Comparison of ENCODE assay signal across 12 cellular contexts in the genomic region with DNA sequence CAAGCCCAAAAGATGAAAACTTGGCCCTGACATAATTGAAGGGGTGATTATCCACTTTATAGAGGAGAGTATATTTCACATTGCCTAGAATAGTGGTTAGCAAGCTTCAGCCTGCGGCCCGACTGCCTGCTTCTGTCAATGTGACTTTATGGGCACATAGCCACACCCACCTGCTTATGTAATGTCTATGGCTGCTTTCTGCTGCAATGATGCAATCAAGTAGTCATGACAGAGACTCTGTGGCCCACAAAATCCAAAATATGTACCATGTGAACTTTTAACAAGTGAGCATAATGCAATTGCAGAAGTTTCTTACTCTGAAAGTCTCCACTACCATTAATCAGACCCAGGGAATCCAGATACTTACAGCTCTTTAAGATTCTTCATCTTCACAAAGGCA.
DNase-seq lines count a peak whose midpoint lies in the region; ATAC-seq and TF ChIP-seq lines count a peak whose summit lies in the region.
"Had no signal": no experiment of that assay in that cellular context is flagged by ENCODE, and none has a peak within 500 bp of the region (broad histone marks: within the 10 kb centered on the region; RNA-seq: fewer than 3 reads in every experiment).

No MANE protein-coding gene starts in this region.

- DNase-seq in A673 (ENCODE audit: low spot score), result peak; percentile 10
- peak; percentile 35 for DNase-seq in adipocyte (ENCODE audit: low read depth)
- DNase-seq in left lobe of liver (ENCODE audit: low spot score), result no peak
- no peak for DNase-seq in DMS79 (lab: John Stamatoyannopoulos, UW)
- DNase-seq in A172 (ENCODE audit: low spot score), result no peak
- DNase-seq in UCSD-AML1 (lab: John Stamatoyannopoulos, UW; ENCODE audit: unreplicated experiment), result no peak
- no peak for DNase-seq in EL
- DNase-seq: aorta, SK-N-SH had no signal

- peaks cover 3% of the 10 kb centered on the region for H3K36me3 ChIP-seq in A673 (ENCODE audit: insufficient read depth, low read length, poor library complexity, severe bottlenecking)
- H3K36me3 ChIP-seq in HEK293 (ENCODE audit: control insufficient read depth in 2 of 2, insufficient read depth in 1 of 2, low read length in 2 of 2), result peaks cover 0 to 70% of the 10 kb centered on the region in 2 experiments; a peak in 1 of 3 replicates
- peaks cover 3% of the 10 kb centered on the region for H3K36me3 ChIP-seq in adipocyte (ENCODE audit: control insufficient read depth, insufficient read depth, low read length, severe bottlenecking)

- ATAC-seq in left lobe of liver, result peak; percentile 32
- ATAC-seq: GM12878 had no signal

- H3K4me1 ChIP-seq in A673 (ENCODE audit: insufficient read depth, low read length, poor library complexity, severe bottlenecking) (peaks cover 6% of the 10 kb centered on the region), HEK293 (ENCODE audit: control insufficient read depth, insufficient read depth, low read length) (no peaks in the 10 kb centered on the region), adipocyte (ENCODE audit: control insufficient read depth, insufficient read depth, low read length) (peaks cover 24% of the 10 kb centered on the region)

- BruUV-seq in A673 (replicated peaks; lab: Mats Ljungman, UMichigan), result no TSS peak

- no peaks in the 10 kb centered on the region for H3K9me3 ChIP-seq in A673 (ENCODE audit: low read depth, low read length, poor library complexity, severe bottlenecking)
- no peaks in the 10 kb centered on the region for H3K9me3 ChIP-seq in HEK293 (ENCODE audit: control insufficient read depth, insufficient read depth, low read depth, low read length)
- no peaks in the 10 kb centered on the region for H3K9me3 ChIP-seq in adipocyte (ENCODE audit: control insufficient read depth, low read length)
- H3K9me3 ChIP-seq: SK-N-SH, spleen had no signal

- POLR2A ChIA-PET in A673 (lab: Charles Lee; ENCODE audit: low non-redundant PET), result no interaction called here
- POLR2A ChIA-PET in HEK293 (lab: Yijun Ruan, JAX), result no interaction called here

- TF ChIP-seq CTCF in A673 (conservative IDR thresholded peaks at IDR 0.05; ENCODE audit: low read depth, low read length) (no peak), HEK293 (tag by site-specific recombination; IDR thresholded peaks at IDR 0.05) (no peak)

- no peak overlapping the region for H3K9ac ChIP-seq in adipocyte (ENCODE audit: low read length)
- H3K9ac ChIP-seq: SK-N-SH had no signal

- CTCF ChIA-PET in A673 (lab: Charles Lee), result no interaction called here
- CTCF ChIA-PET in HEK293 (lab: Yijun Ruan, JAX), result interaction anchor here (1.1 kb wide), 2 partner anchors 9 to 11 kb away, joined by 4 to 6 read pairs; no protein-coding TSS in a partner anchor

- H3K27ac ChIP-seq in A673 (ENCODE audit: low read depth, low read length, poor library complexity, severe bottlenecking), result peak overlapping the region; percentile 59
- no peak overlapping the region for H3K27ac ChIP-seq in HEK293 (ENCODE audit: extremely low read depth, low read depth, low read length)
- H3K27ac ChIP-seq: spleen had no signal

- H3K4me3 ChIP-seq in A673 (ENCODE audit: low read depth, low read length, poor library complexity, severe bottlenecking) (no peak overlapping the region), HEK293 (ENCODE audit: low read depth, low read length) (no peak overlapping the region), adipocyte (ENCODE audit: low read length) (no peak overlapping the region)
- H3K4me3 ChIP-seq: GM12878, spleen had no signal

- H3K27me3 ChIP-seq in A673 (replicated peaks; ENCODE audit: insufficient read depth, low read depth, low read length, poor library complexity) (no peaks in the 10 kb centered on the region), adipocyte (replicated peaks; ENCODE audit: control insufficient read depth, insufficient read depth, low read length) (no peaks in the 10 kb centered on the region)
- H3K27me3 ChIP-seq: spleen had no signal

- intact Hi-C loops in A673 (cut with micrococcal nuclease; ENCODE audit: unreplicated experiment), result no loop called here

TF ChIP-seq in HEK293, 187 proteins besides CTCF, POLR2A, EP300 and RAD21 (continues in another document):
- TF ChIP-seq, protein P1, sequence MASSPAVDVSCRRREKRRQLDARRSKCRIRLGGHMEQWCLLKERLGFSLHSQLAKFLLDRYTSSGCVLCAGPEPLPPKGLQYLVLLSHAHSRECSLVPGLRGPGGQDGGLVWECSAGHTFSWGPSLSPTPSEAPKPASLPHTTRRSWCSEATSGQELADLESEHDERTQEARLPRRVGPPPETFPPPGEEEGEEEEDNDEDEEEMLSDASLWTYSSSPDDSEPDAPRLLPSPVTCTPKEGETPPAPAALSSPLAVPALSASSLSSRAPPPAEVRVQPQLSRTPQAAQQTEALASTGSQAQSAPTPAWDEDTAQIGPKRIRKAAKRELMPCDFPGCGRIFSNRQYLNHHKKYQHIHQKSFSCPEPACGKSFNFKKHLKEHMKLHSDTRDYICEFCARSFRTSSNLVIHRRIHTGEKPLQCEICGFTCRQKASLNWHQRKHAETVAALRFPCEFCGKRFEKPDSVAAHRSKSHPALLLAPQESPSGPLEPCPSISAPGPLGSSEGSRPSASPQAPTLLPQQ (tag by site-specific recombination; IDR thresholded peaks at IDR 0.05), result no peak
- TF ChIP-seq, protein P2, sequence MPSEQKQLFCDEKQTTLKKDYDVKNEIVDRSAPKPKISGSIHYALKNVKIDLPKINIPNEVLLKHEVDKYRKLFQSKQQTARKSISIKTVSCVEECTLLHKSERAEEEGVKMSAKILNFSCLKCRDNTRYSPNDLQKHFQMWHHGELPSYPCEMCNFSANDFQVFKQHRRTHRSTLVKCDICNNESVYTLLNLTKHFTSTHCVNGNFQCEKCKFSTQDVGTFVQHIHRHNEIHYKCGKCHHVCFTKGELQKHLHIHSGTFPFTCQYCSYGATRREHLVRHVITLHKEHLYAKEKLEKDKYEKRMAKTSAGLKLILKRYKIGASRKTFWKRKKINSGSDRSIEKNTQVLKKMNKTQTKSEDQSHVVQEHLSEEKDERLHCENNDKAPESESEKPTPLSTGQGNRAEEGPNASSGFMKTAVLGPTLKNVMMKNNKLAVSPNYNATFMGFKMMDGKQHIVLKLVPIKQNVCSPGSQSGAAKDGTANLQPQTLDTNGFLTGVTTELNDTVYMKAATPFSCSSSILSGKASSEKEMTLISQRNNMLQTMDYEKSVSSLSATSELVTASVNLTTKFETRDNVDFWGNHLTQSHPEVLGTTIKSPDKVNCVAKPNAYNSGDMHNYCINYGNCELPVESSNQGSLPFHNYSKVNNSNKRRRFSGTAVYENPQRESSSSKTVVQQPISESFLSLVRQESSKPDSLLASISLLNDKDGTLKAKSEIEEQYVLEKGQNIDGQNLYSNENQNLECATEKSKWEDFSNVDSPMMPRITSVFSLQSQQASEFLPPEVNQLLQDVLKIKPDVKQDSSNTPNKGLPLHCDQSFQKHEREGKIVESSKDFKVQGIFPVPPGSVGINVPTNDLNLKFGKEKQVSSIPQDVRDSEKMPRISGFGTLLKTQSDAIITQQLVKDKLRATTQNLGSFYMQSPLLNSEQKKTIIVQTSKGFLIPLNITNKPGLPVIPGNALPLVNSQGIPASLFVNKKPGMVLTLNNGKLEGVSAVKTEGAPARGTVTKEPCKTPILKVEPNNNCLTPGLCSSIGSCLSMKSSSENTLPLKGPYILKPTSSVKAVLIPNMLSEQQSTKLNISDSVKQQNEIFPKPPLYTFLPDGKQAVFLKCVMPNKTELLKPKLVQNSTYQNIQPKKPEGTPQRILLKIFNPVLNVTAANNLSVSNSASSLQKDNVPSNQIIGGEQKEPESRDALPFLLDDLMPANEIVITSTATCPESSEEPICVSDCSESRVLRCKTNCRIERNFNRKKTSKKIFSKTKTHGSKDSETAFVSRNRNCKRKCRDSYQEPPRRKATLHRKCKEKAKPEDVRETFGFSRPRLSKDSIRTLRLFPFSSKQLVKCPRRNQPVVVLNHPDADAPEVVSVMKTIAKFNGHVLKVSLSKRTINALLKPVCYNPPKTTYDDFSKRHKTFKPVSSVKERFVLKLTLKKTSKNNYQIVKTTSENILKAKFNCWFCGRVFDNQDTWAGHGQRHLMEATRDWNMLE (tag by site-specific recombination; conservative IDR thresholded peaks at IDR 0.05; ENCODE audit: low read depth), result peak; percentile 49; the same call in 1 of the 2 replicates
- TF ChIP-seq ZNF510 (tag by site-specific recombination; IDR thresholded peaks at IDR 0.05; ENCODE audit: insufficient replicate concordance), result no peak
- TF ChIP-seq ZNF776 (tag by site-specific recombination; IDR thresholded peaks at IDR 0.05; ENCODE audit: borderline replicate concordance), result no peak
- TF ChIP-seq, protein P3, sequence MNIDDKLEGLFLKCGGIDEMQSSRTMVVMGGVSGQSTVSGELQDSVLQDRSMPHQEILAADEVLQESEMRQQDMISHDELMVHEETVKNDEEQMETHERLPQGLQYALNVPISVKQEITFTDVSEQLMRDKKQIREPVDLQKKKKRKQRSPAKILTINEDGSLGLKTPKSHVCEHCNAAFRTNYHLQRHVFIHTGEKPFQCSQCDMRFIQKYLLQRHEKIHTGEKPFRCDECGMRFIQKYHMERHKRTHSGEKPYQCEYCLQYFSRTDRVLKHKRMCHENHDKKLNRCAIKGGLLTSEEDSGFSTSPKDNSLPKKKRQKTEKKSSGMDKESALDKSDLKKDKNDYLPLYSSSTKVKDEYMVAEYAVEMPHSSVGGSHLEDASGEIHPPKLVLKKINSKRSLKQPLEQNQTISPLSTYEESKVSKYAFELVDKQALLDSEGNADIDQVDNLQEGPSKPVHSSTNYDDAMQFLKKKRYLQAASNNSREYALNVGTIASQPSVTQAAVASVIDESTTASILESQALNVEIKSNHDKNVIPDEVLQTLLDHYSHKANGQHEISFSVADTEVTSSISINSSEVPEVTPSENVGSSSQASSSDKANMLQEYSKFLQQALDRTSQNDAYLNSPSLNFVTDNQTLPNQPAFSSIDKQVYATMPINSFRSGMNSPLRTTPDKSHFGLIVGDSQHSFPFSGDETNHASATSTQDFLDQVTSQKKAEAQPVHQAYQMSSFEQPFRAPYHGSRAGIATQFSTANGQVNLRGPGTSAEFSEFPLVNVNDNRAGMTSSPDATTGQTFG (tag by site-specific recombination; IDR thresholded peaks at IDR 0.05; ENCODE audit: borderline replicate concordance), result no peak
- TF ChIP-seq ZNF133 (tag by site-specific recombination; IDR thresholded peaks at IDR 0.05), result no peak
- TF ChIP-seq, protein P4, sequence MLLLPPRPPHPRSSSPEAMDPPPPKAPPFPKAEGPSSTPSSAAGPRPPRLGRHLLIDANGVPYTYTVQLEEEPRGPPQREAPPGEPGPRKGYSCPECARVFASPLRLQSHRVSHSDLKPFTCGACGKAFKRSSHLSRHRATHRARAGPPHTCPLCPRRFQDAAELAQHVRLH (tag by site-specific recombination; IDR thresholded peaks at IDR 0.05), result no peak
- 0 out of 2 replicates have a peak, but pooled peaks have one; percentile 49 for TF ChIP-seq KLF10 (tag by site-specific recombination; IDR thresholded peaks at IDR 0.05)
- peak; percentile 72 for TF ChIP-seq ZNF629 (tag by site-specific recombination; IDR thresholded peaks at IDR 0.05)

Comparison
In these comparisons a context has a peak if more than half of its experiments do, and no peak if none do; other contexts are left out.
1. DNase-seq: peak in A673 (single experiment) and adipocyte (single experiment); none in left lobe of liver (single experiment), DMS79 (single experiment), A172 (single experiment), UCSD-AML1 (single experiment) and EL (single experiment).